25 cellular contexts compared by ENCODE assay signal in genomic region chr19:6084821-6085220, GRCh38. TPM values are rescaled to one million over a fixed set of nuclear protein-coding genes. Genes with fewer than 3 reads are reported as not detected.
DNase-seq lines count a peak whose midpoint lies in the region; ATAC-seq, FAIRE-seq and TF ChIP-seq lines count a peak whose summit lies in the region.
"Had no signal": no experiment of that assay in that cellular context is flagged by ENCODE, and none has a peak within 500 bp of the region (broad histone marks: within the 10 kb centered on the region; RNA-seq: fewer than 3 reads in every experiment).

No MANE protein-coding gene starts in this region.

- H3K27ac ChIP-seq in RWPE1 (peak overlapping the region; percentile 37), H1 (ENCODE audit: low read depth, low read length) (no peak overlapping the region), sigmoid colon (peak overlapping the region in 3 of 4 donors; percentile 65 to 93 (median 92)), thyroid gland (no peak overlapping the region)
- H3K27ac ChIP-seq: A549; BLaER1 treated with 17β-estradiol and CSF1 and Interleukin-3, amounts not matched to agents 10 nM and 100 nM had no signal

- no peaks in the 10 kb centered on the region for H3K79me2 ChIP-seq in H1 (ENCODE audit: control insufficient read depth in 1 of 2, insufficient read depth in 2 of 2, low read length in 2 of 2)

- no peaks in the 10 kb centered on the region for H3K79me1 ChIP-seq in H1 (ENCODE audit: low read depth, low read length)

- H3K56ac ChIP-seq in H1 (replicated peaks; ENCODE audit: insufficient read length, low read depth, low read length): no peak overlapping the region

- no peak overlapping the region for H3K18ac ChIP-seq in H1 (ENCODE audit: extremely low read depth, low read length)

- 81% methylated on average over 2 of the region's 2 CpGs; no CpG with 5 or more reads in 1 of the 2 experiments for WGBS in H1 (ENCODE audit: extremely low coverage in 1 of 2, insufficient coverage in 1 of 2, insufficient read length in 1 of 2, insufficient replicate concordance in 2 of 2, low coverage in 1 of 2, low lambda C conversion rate in 2 of 2, missing lambda C conversion rate in 1 of 2), 2 experiments
- 97 to 98% methylated on average over 2 of the region's 2 CpGs for WGBS in sigmoid colon, 2 donors
- 87 to 98% methylated on average over 2 of the region's 2 CpGs for WGBS in thyroid gland, 2 donors

- H2BK12ac ChIP-seq in H1 (ENCODE audit: low read depth, low read length): no peak overlapping the region

- TF ChIP-seq CTCF in RWPE1 (conservative IDR thresholded peaks at IDR 0.05; ENCODE audit: low read depth) (no peak), astrocyte of the cerebellum (IDR thresholded peaks at IDR 0.05; ENCODE audit: low read depth, low read length, missing control alignments) (peak; percentile 0), H1 (IDR thresholded peaks at IDR 0.05; ENCODE audit: control extremely low read depth in 1 of 3, insufficient read depth in 1 of 3, low read depth in 1 of 3, low read length in 3 of 3) (no peak), sigmoid colon (IDR thresholded peaks at IDR 0.05) (no peak), thyroid gland (IDR thresholded peaks at IDR 0.05) (no peak)

- intact Hi-C loops in sigmoid colon (cut with DNase I): no loop called here
- intact Hi-C loops in thyroid gland (cut with DNase I): no loop called here

- H3K23me2 ChIP-seq in H1 (ENCODE audit: low read depth, low read length): no peaks in the 10 kb centered on the region

- FAIRE-seq in H1 (lab: Jason Lieb, UNC): no peak
- FAIRE-seq: A549, D721Med, GM12891 had no signal

- DNase-seq in RWPE1 (ENCODE audit: low spot score): no peak
- no peak for DNase-seq in astrocyte of the cerebellum (ENCODE audit: low read depth)
- DNase-seq in H1 (ENCODE audit: low read depth in 1 of 2, low spot score in 2 of 2): no peak
- DNase-seq in sigmoid colon: no peak
- DNase-seq in thyroid gland: no peak
- DNase-seq in NCI-H1436 treated with DMSO at 0.1 percent for 48 hours (lab: John Stamatoyannopoulos, UW): no peak
- DNase-seq: 8988T; ACHN; AML-193; BE2C; CD4-positive, alpha-beta T cell; CD8-positive, alpha-beta memory T cell; DMS 273 treated with DMSO at 0.1 percent for 48 hours; DMS79; EL; GF-D8; GOT3; H7; HCEC 1CT had no signal

- H2BK120ac ChIP-seq in H1 (replicated peaks; ENCODE audit: low read depth, low read length): no peak overlapping the region

- H2BK5ac ChIP-seq in H1 (ENCODE audit: low read depth, low read length): no peak overlapping the region

- TF ChIP-seq POLR2A in H1 (IDR thresholded peaks at IDR 0.05; ENCODE audit: control extremely low read depth in 1 of 2, low read depth in 2 of 2, low read length in 2 of 2) (no peak), sigmoid colon (IDR thresholded peaks at IDR 0.05) (no peak), thyroid gland (IDR thresholded peaks at IDR 0.05) (no peak)

- H2AFZ ChIP-seq in H1 (ENCODE audit: low read length): no peak overlapping the region

- H3K14ac ChIP-seq in H1 (ENCODE audit: insufficient read length): no peak overlapping the region

- H3K4me1 ChIP-seq in H1 (replicated peaks in 1 of 4; ENCODE audit: control insufficient read depth in 3 of 4, insufficient read depth in 4 of 4, low read length in 3 of 4) (peaks cover 0 to 3% (median 2%) of the 10 kb centered on the region in 4 experiments; a peak in 4 of 7 replicates), sigmoid colon (peaks cover 0 to 59% (median 36%) of the 10 kb centered on the region in 4 donors), thyroid gland (peaks cover 12 to 25% of the 10 kb centered on the region in 2 donors)

- H3K36me3 ChIP-seq in H1 (ENCODE audit: control insufficient read depth in 2 of 4, insufficient read depth in 4 of 4, low read length in 3 of 4) (no peaks in the 10 kb centered on the region), sigmoid colon (no peaks in the 10 kb centered on the region), thyroid gland (no peaks in the 10 kb centered on the region)
- H3K36me3 ChIP-seq: BE2C; BLaER1 treated with 17β-estradiol and CSF1 and Interleukin-3, amounts not matched to agents 10 nM and 100 nM had no signal

- no peak overlapping the region for H2AK5ac ChIP-seq in H1 (ENCODE audit: low read depth, low read length)

- no peak overlapping the region for H2BK15ac ChIP-seq in H1 (ENCODE audit: low read length)

- TF ChIP-seq RAD21 in H1 (IDR thresholded peaks at IDR 0.05 in 1 of 2, conservative IDR thresholded peaks at IDR 0.05 in 1 of 2; ENCODE audit: low read depth in 2 of 2, low read length in 2 of 2): no peak

- no peak overlapping the region for H4K8ac ChIP-seq in H1 (ENCODE audit: extremely low read depth, insufficient read depth, low read length)

- H3K23ac ChIP-seq in H1 (ENCODE audit: insufficient read length): no peak overlapping the region

- no peaks in the 10 kb centered on the region for H3K9me3 ChIP-seq in H1 (ENCODE audit: insufficient read depth in 2 of 2, low read depth in 1 of 2, low read length in 1 of 2)
- H3K9me3 ChIP-seq in sigmoid colon: peaks cover 0 to 2% (median 0%) of the 10 kb centered on the region in 4 donors
- H3K9me3 ChIP-seq in thyroid gland: no peaks in the 10 kb centered on the region
- H3K9me3 ChIP-seq: A549, BE2C had no signal

- no peak overlapping the region for H3K9ac ChIP-seq in H1 (replicated peaks in 1 of 4; ENCODE audit: extremely low read depth in 1 of 4, low read depth in 3 of 4, low read length in 3 of 4)
- H3K9ac ChIP-seq: BLaER1 treated with 17β-estradiol and CSF1 and Interleukin-3, amounts not matched to agents 10 nM and 100 nM had no signal

- H3K4ac ChIP-seq in H1 (replicated peaks; ENCODE audit: insufficient read length, low read depth, low read length): no peak overlapping the region

- no peaks in the 10 kb centered on the region for H4K20me1 ChIP-seq in H1 (replicated peaks in 1 of 2; ENCODE audit: control insufficient read depth in 1 of 2, insufficient read depth in 2 of 2, low read length in 2 of 2)
- H4K20me1 ChIP-seq: BLaER1 treated with 17β-estradiol and CSF1 and Interleukin-3, amounts not matched to agents 10 nM and 100 nM had no signal

- TF ChIP-seq EP300 in H1 (IDR thresholded peaks at IDR 0.05; ENCODE audit: borderline replicate concordance in 1 of 2, low read depth in 2 of 2, low read length in 2 of 2) (no peak), sigmoid colon (IDR thresholded peaks at IDR 0.05) (no peak)

- no peak overlapping the region for H3K4me3 ChIP-seq in astrocyte of the cerebellum (ENCODE audit: low read depth, low read length)
- H3K4me3 ChIP-seq in H1 (ENCODE audit: extremely low read depth in 1 of 4, insufficient read depth in 2 of 4, low read depth in 3 of 4, low read length in 4 of 4): no peak overlapping the region
- no peak overlapping the region for H3K4me3 ChIP-seq in sigmoid colon
- no peak overlapping the region for H3K4me3 ChIP-seq in thyroid gland (replicated peaks in 1 of 3)
- H3K4me3 ChIP-seq: A549; BLaER1 treated with 17β-estradiol and CSF1 and Interleukin-3, amounts not matched to agents 10 nM and 100 nM had no signal

- no peak overlapping the region for H4K91ac ChIP-seq in H1 (replicated peaks; ENCODE audit: insufficient read length, low read length)

- no peak overlapping the region for H3K4me2 ChIP-seq in H1 (ENCODE audit: insufficient read depth in 1 of 2, low read depth in 2 of 2, low read length in 2 of 2)
- H3K4me2 ChIP-seq: A549; BLaER1 treated with 17β-estradiol and CSF1 and Interleukin-3, amounts not matched to agents 10 nM and 100 nM had no signal

- CTCF ChIA-PET in RWPE1 (lab: Yijun Ruan, JAX) (no interaction called here), H1 (lab: Charles Lee; ENCODE audit: partially characterized antibody) (interaction anchor here (1.4 kb wide), 1 partner anchor 37 kb away, joined by 3 read pairs; no protein-coding TSS in a partner anchor)

- no peak overlapping the region for H4K5ac ChIP-seq in H1 (ENCODE audit: insufficient read length, low read depth, low read length)

- no peak for ATAC-seq in HG03025 (IDR thresholded peaks at IDR 0.05; ENCODE audit: low FRiP score, unreplicated experiment)
- ATAC-seq: A549 had no signal

- POLR2A ChIA-PET in RWPE1 (lab: Yijun Ruan, JAX; ENCODE audit: low non-redundant PET): no interaction called here
- POLR2A ChIA-PET in H1 (lab: Charles Lee; ENCODE audit: partially characterized antibody): no interaction called here

- in situ Hi-C loops in astrocyte of the cerebellum (cut with HindIII; ENCODE audit: low sequenced_read_pairs): no loop called here

- H3K27me3 ChIP-seq in H1 (replicated peaks in 1 of 4; ENCODE audit: control insufficient read depth in 3 of 4, extremely low read depth in 1 of 4, insufficient read depth in 3 of 4, low read length in 3 of 4) (no peaks in the 10 kb centered on the region), sigmoid colon (no peaks in the 10 kb centered on the region), thyroid gland (no peaks in the 10 kb centered on the region)
- H3K27me3 ChIP-seq: BE2C; BLaER1 treated with 17β-estradiol and CSF1 and Interleukin-3, amounts not matched to agents 10 nM and 100 nM had no signal

- H2BK20ac ChIP-seq in H1 (ENCODE audit: low read length): no peak overlapping the region

RNA-seq across cellular contexts. Expression of gene RFX2, which starts 25.5 kb away (rescaled TPM):
- 4.8 and 5.5 TPM in 2 replicates for total RNA-seq in H1 (2021; fragmentation: NEBNext Ultra II Directional; extraction: Animal tissue kit (Norgen Biotek cat#: 25700))
- polyA plus RNA-seq in H1 (2011; rRNA removed) (5.3 and 5.9 TPM in 2 replicates), sigmoid colon (1 to 10 TPM; 1.2 to 4.2 (median 3.6) TPM)
- polyA plus RNA-seq in H1 (2011; cell fraction: cytosol; rRNA removed): 5.6 TPM
- 7.7 TPM for polyA plus RNA-seq in H1 (2011; cell fraction: nucleus; rRNA removed)
- 1.8 to 4.5 TPM (median 3.3 TPM) in 4 replicates for polyA plus RNA-seq in H1 (2012, experiment 1 of 2)
- 3.1 TPM for polyA plus RNA-seq in H1 (2012, experiment 2 of 2)
- 2.8 TPM for polyA plus RNA-seq in H1 (2013, experiment 1 of 2)
- polyA plus RNA-seq in H1 (2013, experiment 2 of 2): 3.4 TPM
- polyA minus RNA-seq in H1 (2011; rRNA and poly(A)+ RNA removed): 5.0 and 6.5 TPM in 2 replicates
- polyA minus RNA-seq in H1 (2011; cell fraction: cytosol; rRNA and poly(A)+ RNA removed): 7.0 TPM
- 9.9 TPM for polyA minus RNA-seq in H1 (2011; cell fraction: nucleus; rRNA and poly(A)+ RNA removed)
- total RNA-seq in sigmoid colon (10 to 100 TPM; 14.3 to 21.2 (median 17.4) TPM), thyroid gland (10 to 100 TPM in 1 of 4 donors, 1 to 10 TPM in 3; 4.1 to 10.6 (median 7.7) TPM)

RNA-seq across cellular contexts. Expression of gene ACSBG2, which starts 50.6 kb away (rescaled TPM):
- total RNA-seq in H1 (2021; fragmentation: NEBNext Ultra II Directional; extraction: Animal tissue kit (Norgen Biotek cat#: 25700)): not detected in 2 replicates
- not detected in 2 replicates for polyA plus RNA-seq in H1 (2011; rRNA removed)
- not detected for polyA plus RNA-seq in H1 (2011; cell fraction: cytosol; rRNA removed)
- polyA plus RNA-seq in H1 (2011; cell fraction: nucleus; rRNA removed): not detected
- polyA plus RNA-seq in H1 (2012, experiment 1 of 2): not detected in 4 replicates
- not detected for polyA plus RNA-seq in H1 (2012, experiment 2 of 2)
- polyA plus RNA-seq in H1 (2013, experiment 1 of 2): 0.02 TPM
- not detected for polyA plus RNA-seq in H1 (2013, experiment 2 of 2)
- polyA minus RNA-seq in H1 (2011; rRNA and poly(A)+ RNA removed): not detected in 2 replicates
- polyA minus RNA-seq in H1 (2011; cell fraction: cytosol; rRNA and poly(A)+ RNA removed): not detected
- polyA minus RNA-seq in H1 (2011; cell fraction: nucleus; rRNA and poly(A)+ RNA removed): not detected
- total RNA-seq in sigmoid colon: not detected
- polyA plus RNA-seq in sigmoid colon: under 1 TPM in 1 of 3 donors, not detected in 2; 0.06 TPM
- total RNA-seq in thyroid gland: 1 to 10 TPM in 1 of 4 donors, under 1 TPM in 1, not detected in 2; 0.22 to 2.4 TPM
- total RNA-seq: CD4-positive, alpha-beta T cell; CD8-positive, alpha-beta memory T cell; H7 had no signal
- polyA plus RNA-seq: A549; CD14-positive monocyte; CD8-positive, alpha-beta memory T cell had no signal

Comparison
In these comparisons a context has a peak if more than half of its experiments do, and no peak if none do; other contexts are left out.
1. H3K27ac ChIP-seq: peak in RWPE1 (single experiment) and sigmoid colon (3 of 4); none in H1 (single experiment) and thyroid gland (0 of 3).